In the genomic region with DNA sequence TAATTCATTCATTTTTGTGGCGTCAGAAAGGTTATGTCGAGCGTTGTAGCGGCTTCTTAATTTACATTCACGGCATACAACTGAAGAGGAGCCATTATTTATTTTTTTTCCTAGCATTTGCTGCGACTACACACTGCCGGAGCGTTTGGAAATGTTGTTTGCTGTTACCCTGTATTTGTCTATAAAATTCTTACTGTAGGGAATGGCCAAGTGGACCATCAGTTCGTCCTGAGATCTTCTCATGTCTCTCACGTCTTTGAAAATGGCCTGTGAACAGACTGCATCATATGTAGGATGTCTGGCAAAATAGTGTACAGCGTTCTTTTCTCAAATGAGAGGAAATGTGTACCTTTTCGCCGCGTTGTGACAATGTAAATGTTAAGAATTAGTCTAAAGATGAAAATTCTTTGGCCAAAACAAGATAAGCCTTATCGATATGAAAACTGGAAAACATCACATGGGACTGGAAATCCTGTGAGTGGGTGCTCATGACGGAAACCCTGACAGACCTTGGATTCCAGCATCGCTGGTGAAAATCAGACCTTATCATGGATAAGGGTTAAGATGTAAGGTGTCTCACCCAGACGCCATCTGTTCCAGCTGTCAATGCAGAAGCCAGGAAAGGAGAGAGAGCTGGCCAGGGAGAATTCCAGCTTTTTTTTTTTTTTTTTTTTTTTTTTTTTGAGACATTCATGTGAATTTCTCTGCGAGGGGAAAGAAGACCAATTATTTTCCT, we compare ENCODE assay signal across 8 cellular contexts. TPM values are rescaled to one million over a fixed set of nuclear protein-coding genes. Genes with fewer than 3 reads are reported as not detected.
A peak's percentile ranks its signal among the peaks of the same experiment; 100 is the strongest.
DNase-seq lines count a peak whose midpoint lies in the region; ATAC-seq and TF ChIP-seq lines count a peak whose summit lies in the region.

No MANE protein-coding gene starts in this region.

- H3K27me3 ChIP-seq in Caco-2 (replicated peaks; ENCODE audit: control insufficient read depth, insufficient read depth, low read length): no peaks in the 10 kb centered on the region

- intact Hi-C loops in Caco-2 (cut with micrococcal nuclease; ENCODE audit: unreplicated experiment): loop anchor here (5.0 to 10.0 kb wide), 2 partner anchors 96 to 186 kb away; partner anchors contain the start of gene RCOR1
- intact Hi-C loops in natural killer cell (cut with micrococcal nuclease): loop anchor here (2.0 to 10.0 kb wide), 4 partner anchors 16 to 314 kb away; partner anchors contain the start of gene EXOC3L4

- no peaks in the 10 kb centered on the region for H3K36me3 ChIP-seq in Caco-2 (ENCODE audit: control insufficient read depth, insufficient read depth, low read length)

- H3K27me3 Mint-ChIP-seq in Caco-2 (ENCODE audit: insufficient read depth, unreplicated experiment): no peaks in the 10 kb centered on the region
- no peaks in the 10 kb centered on the region for H3K27me3 Mint-ChIP-seq in natural killer cell (ENCODE audit: low read depth in 2 of 2)

- H3K9me3 Mint-ChIP-seq in Caco-2 (ENCODE audit: unreplicated experiment) (no peaks in the 10 kb centered on the region), natural killer cell (no peaks in the 10 kb centered on the region)

- peak overlapping the region; percentile 54 for H3K4me3 ChIP-seq in Caco-2 (ENCODE audit: low read depth, low read length)
- H3K4me3 ChIP-seq in NB4 (ENCODE audit: low read depth, low read length): peak overlapping the region; percentile 96
- peak overlapping the region; percentile 63 for H3K4me3 ChIP-seq in choroid plexus epithelial cell (ENCODE audit: low read depth, low read length)

- TF ChIP-seq CTCF in Caco-2 (IDR thresholded peaks at IDR 0.05; ENCODE audit: insufficient read depth in 1 of 2, low read depth in 1 of 2, low read length in 1 of 2, severe bottlenecking in 1 of 2, unreplicated experiment in 1 of 2) (no peak), NB4 (IDR thresholded peaks at IDR 0.05; ENCODE audit: low read depth, low read length) (no peak), choroid plexus epithelial cell (conservative IDR thresholded peaks at IDR 0.05; ENCODE audit: low read depth, low read length) (no peak), natural killer cell (IDR thresholded peaks at IDR 0.05) (no peak)

- peaks cover 23% of the 10 kb centered on the region for H3K36me3 Mint-ChIP-seq in Caco-2 (ENCODE audit: insufficient read depth, unreplicated experiment)
- no peaks in the 10 kb centered on the region for H3K36me3 Mint-ChIP-seq in natural killer cell

- DNase-seq in Caco-2: no peak
- peak; percentile 25 for DNase-seq in NB4 (ENCODE audit: low read depth)
- DNase-seq in choroid plexus epithelial cell (ENCODE audit: low read depth): peak; percentile 17
- DNase-seq in natural killer cell: no peak
- no peak for DNase-seq in nucleus accumbens (lab: John Stamatoyannopoulos, UW)
- no peak for DNase-seq in stimulated activated CD4-positive, alpha-beta T cell treated with anti-CD3 and anti-CD28 coated beads, Interleukin-1b, Interleukin-23, amount 100 ng/mL, for 48 hours

- ATAC-seq in natural killer cell (no peak), GM19455 (IDR thresholded peaks at IDR 0.05; ENCODE audit: unreplicated experiment) (no peak), GM19467 (IDR thresholded peaks at IDR 0.05; ENCODE audit: unreplicated experiment) (no peak)

- TF ChIP-seq POLR2A in NB4 (IDR thresholded peaks at IDR 0.05; ENCODE audit: extremely low read depth, insufficient read length): no peak

- H3K4me3 Mint-ChIP-seq in Caco-2 (ENCODE audit: unreplicated experiment) (peak overlapping the region; percentile 73), natural killer cell (peak overlapping the region; percentile 85)

- TSS peak; percentile 61 for BruUV-seq in Caco-2 (replicated peaks; lab: Mats Ljungman, UMichigan)

- no peaks in the 10 kb centered on the region for H3K9me3 ChIP-seq in Caco-2

- H3K27ac Mint-ChIP-seq in Caco-2 (ENCODE audit: unreplicated experiment) (peak overlapping the region; percentile 33), natural killer cell (peak overlapping the region; percentile 84 to 93)

- H3K4me1 ChIP-seq in Caco-2: peaks cover 14% of the 10 kb centered on the region

- CTCF ChIA-PET in Caco-2 (lab: Charles Lee): no interaction called here

- H3K4me1 Mint-ChIP-seq in Caco-2 (ENCODE audit: low read depth, unreplicated experiment) (peaks cover 14% of the 10 kb centered on the region), natural killer cell (peaks cover 32 to 46% of the 10 kb centered on the region in 2 donors)

- POLR2A ChIA-PET in Caco-2 (lab: Charles Lee): no interaction called here

RNA-seq across cellular contexts. Expression of gene TRAF3, which starts 1.5 kb away (rescaled TPM):
- total RNA-seq in Caco-2 (2022) (16.6 and 18.3 TPM in 2 replicates), natural killer cell (10 to 100 TPM; 21.0 to 31.6 (median 23.5) TPM)

Comparison
In these comparisons a context has a peak if more than half of its experiments do, and no peak if none do; other contexts are left out.
1. DNase-seq: peak in NB4 (single experiment) and choroid plexus epithelial cell (single experiment); none in Caco-2 (0 of 2), natural killer cell (single experiment), nucleus accumbens (0 of 56) and stimulated activated CD4-positive, alpha-beta T cell treated with anti-CD3 and anti-CD28 coated beads, Interleukin-1b, Interleukin-23, amount 100 ng/mL, for 48 hours (single experiment).
2. Peak in every context shown above with its lines, with median percentiles within 50 percentile points of each other: H3K4me3 ChIP-seq.